In genomic region chr7:106462365-106462859, GRCh38 we compare ENCODE assay signal across 8 cellular contexts.
DNase-seq lines count a peak whose midpoint lies in the region; ATAC-seq and TF ChIP-seq lines count a peak whose summit lies in the region.

No MANE protein-coding gene starts in this region.

- no peaks in the 10 kb centered on the region for H3K27me3 Mint-ChIP-seq in neural crest cell (ENCODE audit: low read depth)

- H3K9me3 Mint-ChIP-seq in neural crest cell = peaks cover 14% of the 10 kb centered on the region

- no peak for TF ChIP-seq EP300 in Ishikawa (IDR thresholded peaks at IDR 0.05; ENCODE audit: borderline replicate concordance)

- CTCF ChIA-PET in RWPE1 (lab: Yijun Ruan, JAX) = interaction anchor here (0.5 to 7.7 kb wide), 17 partner anchors 13 to 956 kb away, joined by 3 to 92 read pairs (median 3); no protein-coding TSS in a partner anchor

- H3K9me3 ChIP-seq in esophagus squamous epithelium = no peaks in the 10 kb centered on the region

- H3K27ac Mint-ChIP-seq in neural crest cell (ENCODE audit: unreplicated experiment) = no peak overlapping the region

- H3K4me3 Mint-ChIP-seq in neural crest cell = no peak overlapping the region

- no peak overlapping the region for H3K27ac ChIP-seq in RWPE1
- H3K27ac ChIP-seq in esophagus squamous epithelium = no peak overlapping the region

- no peak overlapping the region for H3K4me3 ChIP-seq in esophagus squamous epithelium

- no peak for ATAC-seq in GM18870 (IDR thresholded peaks at IDR 0.05; ENCODE audit: unreplicated experiment)
- ATAC-seq in HG03342 (IDR thresholded peaks at IDR 0.05; ENCODE audit: unreplicated experiment) = no peak

- peak; percentile 76 for TF ChIP-seq CTCF in RWPE1 (conservative IDR thresholded peaks at IDR 0.05; ENCODE audit: low read depth)
- peak; percentile 48 to 74 (median 66) for TF ChIP-seq CTCF in esophagus squamous epithelium (IDR thresholded peaks at IDR 0.05)
- TF ChIP-seq CTCF in neural crest cell (conservative IDR thresholded peaks at IDR 0.05) = peak; percentile 69

- H3K27me3 ChIP-seq in esophagus squamous epithelium = no peaks in the 10 kb centered on the region

- intact Hi-C loops in esophagus squamous epithelium (cut with DNase I) = loop anchor here (2.0 kb wide), 1 partner anchor 286 kb away; no protein-coding TSS in a partner anchor

- no peaks in the 10 kb centered on the region for H3K4me1 Mint-ChIP-seq in neural crest cell

- peaks cover 0 to 28% (median 6%) of the 10 kb centered on the region in 3 donors for H3K4me1 ChIP-seq in esophagus squamous epithelium

- TF ChIP-seq RAD21 in Ishikawa (IDR thresholded peaks at IDR 0.05; ENCODE audit: low read depth) = peak; percentile 52

- DNase-seq in NCI-H1436 (lab: John Stamatoyannopoulos, UW) = peak; percentile 23
- DNase-seq in NCI-H1436 treated with DMSO at 0.1 percent for 48 hours (lab: John Stamatoyannopoulos, UW) = no peak
- peak; percentile 57 for DNase-seq in RWPE1 (ENCODE audit: low spot score)
- DNase-seq in esophagus squamous epithelium (lab: John Stamatoyannopoulos, UW) = no peak
- DNase-seq in neural crest cell (ENCODE audit: low read depth, low spot score) = peak; percentile 14

- WGBS in esophagus squamous epithelium, 2 donors = 12 to 21% methylated on average over 4 of the region's 4 CpGs

- H3K36me3 Mint-ChIP-seq in neural crest cell (ENCODE audit: low read depth) = peaks cover 7% of the 10 kb centered on the region

- no peak for TF ChIP-seq POLR2A in esophagus squamous epithelium (IDR thresholded peaks at IDR 0.05)

- H3K36me3 ChIP-seq in esophagus squamous epithelium = no peaks in the 10 kb centered on the region

- POLR2A ChIA-PET in RWPE1 (lab: Yijun Ruan, JAX; ENCODE audit: low non-redundant PET) = interaction anchor here (1.0 kb wide), 1 partner anchor 177 kb away, joined by 7 read pairs; the partner anchor contains the start of gene NAMPT

TF ChIP-seq in Ishikawa, 13 proteins besides CTCF, POLR2A, EP300 and RAD21:
- TF ChIP-seq YY1 (IDR thresholded peaks at IDR 0.05; ENCODE audit: low read depth) (no peak), TAF1 (IDR thresholded peaks at IDR 0.05; ENCODE audit: low read depth) (no peak), FOXM1 (IDR thresholded peaks at IDR 0.05; ENCODE audit: borderline replicate concordance, low read depth) (no peak), USF1 (IDR thresholded peaks at IDR 0.05) (no peak), NFIC (IDR thresholded peaks at IDR 0.05) (no peak), EGR1 (IDR thresholded peaks at IDR 0.05) (no peak), TCF12 (IDR thresholded peaks at IDR 0.05; ENCODE audit: low read depth) (no peak), REST (IDR thresholded peaks at IDR 0.05; ENCODE audit: low read depth) (no peak), TEAD4 (IDR thresholded peaks at IDR 0.05) (no peak), ZBTB7A (IDR thresholded peaks at IDR 0.05; ENCODE audit: low read depth) (no peak), CEBPB (IDR thresholded peaks at IDR 0.05) (no peak), CREB1 (IDR thresholded peaks at IDR 0.05; ENCODE audit: low read depth) (no peak), MAX (IDR thresholded peaks at IDR 0.05) (no peak)

Comparison
In these comparisons a context has a peak if more than half of its experiments do, and no peak if none do; other contexts are left out.
1. DNase-seq: peak in NCI-H1436 (single experiment), RWPE1 (single experiment) and neural crest cell (single experiment); none in NCI-H1436 treated with DMSO at 0.1 percent for 48 hours (single experiment) and esophagus squamous epithelium (single experiment).
2. Peak in every context shown above with its lines, with median percentiles within 50 percentile points of each other: CTCF ChIP-seq.